1 cellular context compared by ENCODE assay signal in the genomic region with DNA sequence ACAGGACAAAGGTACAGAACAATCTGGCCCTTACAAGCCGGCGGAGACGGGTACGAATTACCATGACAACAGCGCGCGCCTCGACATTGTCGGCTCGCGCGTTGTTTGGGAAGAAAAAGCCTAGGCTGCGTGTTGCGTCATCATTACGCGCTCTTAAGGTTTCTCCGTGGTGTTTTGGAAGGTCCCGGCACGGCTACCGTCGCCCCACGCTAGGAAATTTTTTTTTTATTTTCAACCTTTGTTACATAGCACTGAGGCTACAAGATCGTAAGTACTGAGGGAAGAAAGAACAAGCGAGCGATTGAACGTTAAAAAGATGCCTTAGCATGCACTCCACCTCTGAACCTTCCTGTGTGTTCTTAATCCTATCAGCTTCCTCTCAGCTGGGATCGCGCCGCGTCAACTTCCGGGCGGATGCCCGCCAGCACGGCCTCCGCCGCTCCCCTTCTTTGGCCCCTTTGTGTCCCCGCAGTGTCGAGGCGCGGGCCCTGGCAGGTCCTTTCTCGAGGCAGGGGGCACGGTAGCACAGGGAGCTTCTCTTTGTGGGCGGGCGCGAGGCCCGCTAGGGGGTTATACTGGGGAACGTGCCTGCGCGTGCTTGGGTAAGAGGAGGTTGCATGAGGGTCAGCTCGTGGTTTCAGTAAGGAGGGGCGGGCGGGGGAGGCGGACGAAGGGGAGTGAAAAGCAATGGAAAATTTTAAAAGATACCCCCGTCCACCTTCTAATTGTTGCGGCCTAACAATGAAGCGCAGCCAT.
TF ChIP-seq lines count a peak whose summit lies in the region.

A gene with protein sequence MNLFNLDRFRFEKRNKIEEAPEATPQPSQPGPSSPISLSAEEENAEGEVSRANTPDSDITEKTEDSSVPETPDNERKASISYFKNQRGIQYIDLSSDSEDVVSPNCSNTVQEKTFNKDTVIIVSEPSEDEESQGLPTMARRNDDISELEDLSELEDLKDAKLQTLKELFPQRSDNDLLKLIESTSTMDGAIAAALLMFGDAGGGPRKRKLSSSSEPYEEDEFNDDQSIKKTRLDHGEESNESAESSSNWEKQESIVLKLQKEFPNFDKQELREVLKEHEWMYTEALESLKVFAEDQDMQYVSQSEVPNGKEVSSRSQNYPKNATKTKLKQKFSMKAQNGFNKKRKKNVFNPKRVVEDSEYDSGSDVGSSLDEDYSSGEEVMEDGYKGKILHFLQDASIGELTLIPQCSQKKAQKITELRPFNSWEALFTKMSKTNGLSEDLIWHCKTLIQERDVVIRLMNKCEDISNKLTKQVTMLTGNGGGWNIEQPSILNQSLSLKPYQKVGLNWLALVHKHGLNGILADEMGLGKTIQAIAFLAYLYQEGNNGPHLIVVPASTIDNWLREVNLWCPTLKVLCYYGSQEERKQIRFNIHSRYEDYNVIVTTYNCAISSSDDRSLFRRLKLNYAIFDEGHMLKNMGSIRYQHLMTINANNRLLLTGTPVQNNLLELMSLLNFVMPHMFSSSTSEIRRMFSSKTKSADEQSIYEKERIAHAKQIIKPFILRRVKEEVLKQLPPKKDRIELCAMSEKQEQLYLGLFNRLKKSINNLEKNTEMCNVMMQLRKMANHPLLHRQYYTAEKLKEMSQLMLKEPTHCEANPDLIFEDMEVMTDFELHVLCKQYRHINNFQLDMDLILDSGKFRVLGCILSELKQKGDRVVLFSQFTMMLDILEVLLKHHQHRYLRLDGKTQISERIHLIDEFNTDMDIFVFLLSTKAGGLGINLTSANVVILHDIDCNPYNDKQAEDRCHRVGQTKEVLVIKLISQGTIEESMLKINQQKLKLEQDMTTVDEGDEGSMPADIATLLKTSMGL (plus strand): TSS at position 397 of the 756 bp plus-strand sequence. CDS start 530 bp downstream, outside the sequence.

TF ChIP-seq in HEK293, 187 proteins besides CTCF, POLR2A, EP300 and RAD21 (continued from another document):
- peak; percentile 82 for TF ChIP-seq ZEB2 (tag by site-specific recombination; IDR thresholded peaks at IDR 0.05)
- peak; percentile 82 for TF ChIP-seq ZNF600 (tag by site-specific recombination; IDR thresholded peaks at IDR 0.05)
TF ChIP-seq in HEK293: peak in this region for 44.
